ENCODE assay signal across 38 cellular contexts in the genomic region with DNA sequence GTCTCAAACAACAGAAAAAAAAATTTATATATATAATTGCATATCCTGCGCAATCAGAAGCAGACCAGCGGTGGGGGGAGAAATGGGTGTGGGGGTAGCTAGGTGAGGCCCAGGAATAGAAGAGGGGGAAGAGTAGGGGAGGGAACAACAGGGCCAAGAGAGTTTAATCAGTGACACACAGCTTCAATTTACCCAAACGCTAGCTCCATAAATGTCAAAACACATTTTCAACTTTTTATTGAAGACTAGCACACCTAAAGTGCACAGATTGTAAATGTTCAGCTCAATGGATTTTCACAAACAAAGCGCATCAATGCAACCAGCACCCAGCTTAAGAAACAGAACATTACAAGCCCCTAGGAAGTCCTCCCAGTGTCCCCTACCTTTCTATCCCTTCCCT. TPM values are rescaled to one million over a fixed set of nuclear protein-coding genes. Genes with fewer than 3 reads are reported as not detected.
"Had no signal": no experiment of that assay in that cellular context is flagged by ENCODE, and none has a peak within 500 bp of the region (broad histone marks: within the 10 kb centered on the region; RNA-seq: fewer than 3 reads in every experiment).

No MANE protein-coding gene starts in this region.

- H3K36me3 ChIP-seq: adrenal gland, brain microvascular endothelial cell, breast epithelium had no signal

- DNase-seq: activated B cell treated with CpG ODN at 0.5 μM for 24 hours; activated CD4-positive, alpha-beta memory T cell treated with anti-CD3 and anti-CD28 coated beads for 36 hours; activated CD4-positive, alpha-beta T cell treated with anti-CD3 and anti-CD28 coated beads for 4 hours; activated CD4-positive, alpha-beta T cell treated with anti-CD3 and anti-CD28 coated beads, Interleukin-2, amount 10 ng/mL, durations not matched to agents 24 days and 14 days; activated CD4-positive, alpha-beta T cell treated with anti-CD3 and anti-CD28 coated beads, Interleukin-2, amount 50 U/mL, for 1 hour; activated CD4-positive, alpha-beta T cell treated with anti-CD3 and anti-CD28 coated beads, Interleukin-2, amount 50 U/mL, for 4 hours; activated CD4-positive, CD25-positive, alpha-beta regulatory T cell treated with anti-CD3 and anti-CD28 coated beads, Interleukin-2, amount 50 U/mL, for 72 hours; activated CD8-positive, alpha-beta memory T cell treated with anti-CD3 and anti-CD28 coated beads, Interleukin-2, amount 50 U/mL, for 4 hours; activated CD8-positive, alpha-beta T cell treated with anti-CD3 and anti-CD28 coated beads for 36 hours; activated effector memory CD4-positive, alpha-beta T cell treated with anti-CD3 and anti-CD28 coated beads, Interleukin-2, amount 50 U/mL, for 16 hours; activated gamma-delta T cell treated with Interleukin-2 at 50 U/mL for 16 hours; activated naive CD4-positive, alpha-beta T cell; activated naive CD4-positive, alpha-beta T cell treated with anti-CD3 and anti-CD28 coated beads for 36 hours; activated naive CD4-positive, alpha-beta T cell treated with anti-CD3 and anti-CD28 coated beads, Interleukin-2, amount 50 U/mL, for 16 hours; activated naive CD8-positive, alpha-beta T cell treated with anti-CD3 and anti-CD28 coated beads for 36 hours; activated T-cell treated with anti-CD3 and anti-CD28 coated beads for 4 hours; activated T-cell treated with anti-CD3 and anti-CD28 coated beads, Interleukin-2, amount 50 U/mL, for 1 hour; activated T-cell treated with anti-CD3 and anti-CD28 coated beads, Interleukin-2, amount 50 U/mL, for 4 hours; activated T-cell treated with anti-CD3 and anti-CD28 coated beads, Interleukin-2, amount 50 U/mL, for 72 hours; adrenal gland; amniotic stem cell; aorta; body of pancreas; brain microvascular endothelial cell; central memory CD4-positive, alpha-beta T cell; T-helper 1 cell; T-helper 2 cell; T-helper 9 cell had no signal

- FAIRE-seq: astrocyte, TTC549 had no signal

- H3K4me3 ChIP-seq: adrenal gland, body of pancreas, breast epithelium had no signal

- ATAC-seq: activated CD8-positive, alpha-beta T cell treated with anti-CD3 and anti-CD28 coated beads for 36 hours; activated naive CD4-positive, alpha-beta T cell treated with anti-CD3 and anti-CD28 coated beads, Interleukin-2, amount 50 U/mL, for 72 hours; activated T-cell treated with anti-CD3 and anti-CD28 coated beads, Interleukin-2, amount 50 U/mL, for 4 hours; activated T-cell treated with anti-CD3 and anti-CD28 coated beads, Interleukin-2, amount 50 U/mL, for 72 hours; activated T-helper 17 cell treated with anti-CD3 and anti-CD28 coated beads, Interleukin-2, amount 50 U/mL, for 72 hours; body of pancreas had no signal

- H3K9me3 ChIP-seq: adrenal gland, body of pancreas, breast epithelium had no signal

- H3K27ac ChIP-seq: adrenal gland, body of pancreas, brain microvascular endothelial cell, breast epithelium, VCaP had no signal

- H3K4me1 ChIP-seq: breast epithelium had no signal

RNA-seq across cellular contexts. Expression of a gene that starts 25.9 kb away (rescaled TPM):
- total RNA-seq: activated B cell treated with CpG ODN at 0.5 μM for 24 hours; activated CD4-positive, alpha-beta memory T cell treated with anti-CD3 and anti-CD28 coated beads for 36 hours; activated CD4-positive, alpha-beta T cell treated with anti-CD3 and anti-CD28 coated beads, Interleukin-2, amount 10 ng/mL, durations not matched to agents 24 days and 14 days; activated CD8-positive, alpha-beta memory T cell treated with anti-CD3 and anti-CD28 coated beads for 36 hours; activated naive CD4-positive, alpha-beta T cell treated with anti-CD3 and anti-CD28 coated beads for 36 hours; activated naive CD4-positive, alpha-beta T cell treated with anti-CD3 and anti-CD28 coated beads, Interleukin-2, amount 50 U/mL, for 72 hours; activated naive CD8-positive, alpha-beta T cell treated with anti-CD3 and anti-CD28 coated beads for 36 hours; activated T-cell treated with anti-CD3 and anti-CD28 coated beads, Interleukin-2, amount 50 U/mL, for 4 hours; activated T-cell treated with anti-CD3 and anti-CD28 coated beads, Interleukin-2, amount 50 U/mL, for 72 hours; activated T-helper 17 cell treated with anti-CD3 and anti-CD28 coated beads, Interleukin-2, amount 50 U/mL, for 72 hours; aorta; astrocyte; body of pancreas; cardiac septum; chondrocyte had no signal
- polyA plus RNA-seq: adrenal gland had no signal

RNA-seq across cellular contexts. Expression of a gene that starts 37.4 kb away (rescaled TPM):
- total RNA-seq: activated B cell treated with CpG ODN at 0.5 μM for 24 hours; activated CD4-positive, alpha-beta T cell treated with anti-CD3 and anti-CD28 coated beads, Interleukin-2, amount 10 ng/mL, durations not matched to agents 24 days and 14 days; activated CD8-positive, alpha-beta memory T cell treated with anti-CD3 and anti-CD28 coated beads for 36 hours; activated CD8-positive, alpha-beta T cell treated with anti-CD3 and anti-CD28 coated beads for 36 hours; activated naive CD4-positive, alpha-beta T cell treated with anti-CD3 and anti-CD28 coated beads for 36 hours; activated naive CD4-positive, alpha-beta T cell treated with anti-CD3 and anti-CD28 coated beads, Interleukin-2, amount 50 U/mL, for 72 hours; activated naive CD8-positive, alpha-beta T cell treated with anti-CD3 and anti-CD28 coated beads for 36 hours; activated T-cell treated with anti-CD3 and anti-CD28 coated beads, Interleukin-2, amount 50 U/mL, for 4 hours; activated T-cell treated with anti-CD3 and anti-CD28 coated beads, Interleukin-2, amount 50 U/mL, for 72 hours; activated T-helper 1 cell treated with anti-CD3 and anti-CD28 coated beads, Interleukin-12 subunit alpha, Interleukin-12 subunit beta, Interleukin-2, Interleukin-4 antibody, amounts not matched to agents 30 ng/mL and 10 ng/mL and 1 ng/mL, durations not matched to agents 14 hours and 24 hours and 36 hours; adrenal gland; aorta; astrocyte; breast epithelium; cardiac septum; chondrocyte had no signal
- polyA plus RNA-seq: adrenal gland, aorta had no signal
